In the genomic region with DNA sequence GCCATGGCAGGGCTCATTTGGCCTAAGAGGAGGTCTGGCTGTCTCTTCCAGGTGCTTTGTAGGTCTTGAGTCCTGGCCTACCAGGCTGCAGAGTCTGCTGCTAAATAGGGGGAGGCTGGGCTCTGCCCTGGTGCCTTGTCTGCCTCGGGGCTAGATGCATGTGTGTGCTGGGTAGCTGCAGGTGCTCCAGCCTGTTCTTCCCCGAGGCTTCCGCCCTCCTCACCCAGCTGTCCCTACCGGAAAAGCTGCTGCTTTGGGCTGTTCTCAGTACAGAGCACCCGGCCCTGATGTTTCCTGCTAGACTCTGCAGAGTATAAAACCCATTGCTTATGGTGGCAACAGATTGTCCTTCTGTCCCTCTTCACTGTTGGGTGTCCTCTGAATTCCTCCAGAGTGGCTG, we compare ENCODE assay signal across 1 cellular context.
TF ChIP-seq lines count a peak whose summit lies in the region.

No MANE protein-coding gene starts in this region.

TF ChIP-seq in HCT116, 20 proteins besides CTCF, POLR2A, EP300 and RAD21 (continued from another document):
- TF ChIP-seq, protein P1, sequence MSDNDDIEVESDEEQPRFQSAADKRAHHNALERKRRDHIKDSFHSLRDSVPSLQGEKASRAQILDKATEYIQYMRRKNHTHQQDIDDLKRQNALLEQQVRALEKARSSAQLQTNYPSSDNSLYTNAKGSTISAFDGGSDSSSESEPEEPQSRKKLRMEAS (IDR thresholded peaks at IDR 0.05): no peak
- TF ChIP-seq, protein P2, sequence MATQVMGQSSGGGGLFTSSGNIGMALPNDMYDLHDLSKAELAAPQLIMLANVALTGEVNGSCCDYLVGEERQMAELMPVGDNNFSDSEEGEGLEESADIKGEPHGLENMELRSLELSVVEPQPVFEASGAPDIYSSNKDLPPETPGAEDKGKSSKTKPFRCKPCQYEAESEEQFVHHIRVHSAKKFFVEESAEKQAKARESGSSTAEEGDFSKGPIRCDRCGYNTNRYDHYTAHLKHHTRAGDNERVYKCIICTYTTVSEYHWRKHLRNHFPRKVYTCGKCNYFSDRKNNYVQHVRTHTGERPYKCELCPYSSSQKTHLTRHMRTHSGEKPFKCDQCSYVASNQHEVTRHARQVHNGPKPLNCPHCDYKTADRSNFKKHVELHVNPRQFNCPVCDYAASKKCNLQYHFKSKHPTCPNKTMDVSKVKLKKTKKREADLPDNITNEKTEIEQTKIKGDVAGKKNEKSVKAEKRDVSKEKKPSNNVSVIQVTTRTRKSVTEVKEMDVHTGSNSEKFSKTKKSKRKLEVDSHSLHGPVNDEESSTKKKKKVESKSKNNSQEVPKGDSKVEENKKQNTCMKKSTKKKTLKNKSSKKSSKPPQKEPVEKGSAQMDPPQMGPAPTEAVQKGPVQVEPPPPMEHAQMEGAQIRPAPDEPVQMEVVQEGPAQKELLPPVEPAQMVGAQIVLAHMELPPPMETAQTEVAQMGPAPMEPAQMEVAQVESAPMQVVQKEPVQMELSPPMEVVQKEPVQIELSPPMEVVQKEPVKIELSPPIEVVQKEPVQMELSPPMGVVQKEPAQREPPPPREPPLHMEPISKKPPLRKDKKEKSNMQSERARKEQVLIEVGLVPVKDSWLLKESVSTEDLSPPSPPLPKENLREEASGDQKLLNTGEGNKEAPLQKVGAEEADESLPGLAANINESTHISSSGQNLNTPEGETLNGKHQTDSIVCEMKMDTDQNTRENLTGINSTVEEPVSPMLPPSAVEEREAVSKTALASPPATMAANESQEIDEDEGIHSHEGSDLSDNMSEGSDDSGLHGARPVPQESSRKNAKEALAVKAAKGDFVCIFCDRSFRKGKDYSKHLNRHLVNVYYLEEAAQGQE (IDR thresholded peaks at IDR 0.05; ENCODE audit: low read depth): no peak
- TF ChIP-seq EZH2phosphoT487 (IDR thresholded peaks at IDR 0.05; ENCODE audit: borderline replicate concordance) (no peak), ELF1 (IDR thresholded peaks at IDR 0.05; ENCODE audit: borderline replicate concordance, low read depth) (no peak), CBX3 (IDR thresholded peaks at IDR 0.05; ENCODE audit: low read depth) (no peak), JUND (IDR thresholded peaks at IDR 0.05) (no peak), CEBPB (IDR thresholded peaks at IDR 0.05; ENCODE audit: low read depth) (no peak), ZNF274 (IDR thresholded peaks at IDR 0.05; ENCODE audit: low read depth, low read length) (no peak)
- TF ChIP-seq, protein P3, sequence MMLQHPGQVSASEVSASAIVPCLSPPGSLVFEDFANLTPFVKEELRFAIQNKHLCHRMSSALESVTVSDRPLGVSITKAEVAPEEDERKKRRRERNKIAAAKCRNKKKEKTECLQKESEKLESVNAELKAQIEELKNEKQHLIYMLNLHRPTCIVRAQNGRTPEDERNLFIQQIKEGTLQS (IDR thresholded peaks at IDR 0.05): no peak
